1 cellular context compared by ENCODE assay signal in genomic region chr2:126657636-126658315, GRCh38.
TF ChIP-seq lines count a peak whose summit lies in the region.

No MANE protein-coding gene starts in this region.

TF ChIP-seq in K562, 482 proteins besides CTCF, POLR2A, EP300 and RAD21 (continued from another document and continues in another):
- TF ChIP-seq TFAP4 (CRISPR knock-in tag; IDR thresholded peaks at IDR 0.05; ENCODE audit: borderline replicate concordance) = peak; percentile 98
- no peak; the same call in 1 of the 2 replicates for TF ChIP-seq PBX2 (CRISPR knock-in tag; IDR thresholded peaks at IDR 0.05; ENCODE audit: low read depth)
- TF ChIP-seq PBX2 (tag; conservative IDR thresholded peaks at IDR 0.05; ENCODE audit: low read depth) = peak; percentile 97
- TF ChIP-seq DMBX1 (CRISPR knock-in tag; IDR thresholded peaks at IDR 0.05; ENCODE audit: borderline replicate concordance) = peak; percentile 82; the same call in 1 of the 2 replicates
- TF ChIP-seq MTA3 (IDR thresholded peaks at IDR 0.05; ENCODE audit: borderline replicate concordance) = no peak; the same call in 1 of the 2 replicates
- peak; percentile 52 to 62; a peak in 1 of 4 replicates for TF ChIP-seq SIN3A (IDR thresholded peaks at IDR 0.05; ENCODE audit: borderline replicate concordance in 2 of 2, control insufficient read depth in 1 of 2, low read depth in 2 of 2, low read length in 2 of 2)
- peak in 1 of 2 experiments; percentile 63; a peak in 2 of 4 replicates for TF ChIP-seq TEAD1 (CRISPR knock-in tag; IDR thresholded peaks at IDR 0.05)
- TF ChIP-seq FOS (IDR thresholded peaks at IDR 0.05; ENCODE audit: extremely low read depth, insufficient read length) = peak; percentile 37
- 0 out of 2 replicates have a peak, but pooled peaks have one; percentile 38 for TF ChIP-seq SUPT5H (IDR thresholded peaks at IDR 0.05)
- TF ChIP-seq, protein P1, sequence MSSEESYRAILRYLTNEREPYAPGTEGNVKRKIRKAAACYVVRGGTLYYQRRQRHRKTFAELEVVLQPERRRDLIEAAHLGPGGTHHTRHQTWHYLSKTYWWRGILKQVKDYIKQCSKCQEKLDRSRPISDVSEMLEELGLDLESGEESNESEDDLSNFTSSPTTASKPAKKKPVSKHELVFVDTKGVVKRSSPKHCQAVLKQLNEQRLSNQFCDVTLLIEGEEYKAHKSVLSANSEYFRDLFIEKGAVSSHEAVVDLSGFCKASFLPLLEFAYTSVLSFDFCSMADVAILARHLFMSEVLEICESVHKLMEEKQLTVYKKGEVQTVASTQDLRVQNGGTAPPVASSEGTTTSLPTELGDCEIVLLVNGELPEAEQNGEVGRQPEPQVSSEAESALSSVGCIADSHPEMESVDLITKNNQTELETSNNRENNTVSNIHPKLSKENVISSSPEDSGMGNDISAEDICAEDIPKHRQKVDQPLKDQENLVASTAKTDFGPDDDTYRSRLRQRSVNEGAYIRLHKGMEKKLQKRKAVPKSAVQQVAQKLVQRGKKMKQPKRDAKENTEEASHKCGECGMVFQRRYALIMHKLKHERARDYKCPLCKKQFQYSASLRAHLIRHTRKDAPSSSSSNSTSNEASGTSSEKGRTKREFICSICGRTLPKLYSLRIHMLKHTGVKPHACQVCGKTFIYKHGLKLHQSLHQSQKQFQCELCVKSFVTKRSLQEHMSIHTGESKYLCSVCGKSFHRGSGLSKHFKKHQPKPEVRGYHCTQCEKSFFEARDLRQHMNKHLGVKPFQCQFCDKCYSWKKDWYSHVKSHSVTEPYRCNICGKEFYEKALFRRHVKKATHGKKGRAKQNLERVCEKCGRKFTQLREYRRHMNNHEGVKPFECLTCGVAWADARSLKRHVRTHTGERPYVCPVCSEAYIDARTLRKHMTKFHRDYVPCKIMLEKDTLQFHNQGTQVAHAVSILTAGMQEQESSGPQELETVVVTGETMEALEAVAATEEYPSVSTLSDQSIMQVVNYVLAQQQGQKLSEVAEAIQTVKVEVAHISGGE (CRISPR knock-in tag; IDR thresholded peaks at IDR 0.05) = peak in 1 of 3 experiments; percentile 40; a peak in 1 of 6 replicates
- TF ChIP-seq, protein P2, sequence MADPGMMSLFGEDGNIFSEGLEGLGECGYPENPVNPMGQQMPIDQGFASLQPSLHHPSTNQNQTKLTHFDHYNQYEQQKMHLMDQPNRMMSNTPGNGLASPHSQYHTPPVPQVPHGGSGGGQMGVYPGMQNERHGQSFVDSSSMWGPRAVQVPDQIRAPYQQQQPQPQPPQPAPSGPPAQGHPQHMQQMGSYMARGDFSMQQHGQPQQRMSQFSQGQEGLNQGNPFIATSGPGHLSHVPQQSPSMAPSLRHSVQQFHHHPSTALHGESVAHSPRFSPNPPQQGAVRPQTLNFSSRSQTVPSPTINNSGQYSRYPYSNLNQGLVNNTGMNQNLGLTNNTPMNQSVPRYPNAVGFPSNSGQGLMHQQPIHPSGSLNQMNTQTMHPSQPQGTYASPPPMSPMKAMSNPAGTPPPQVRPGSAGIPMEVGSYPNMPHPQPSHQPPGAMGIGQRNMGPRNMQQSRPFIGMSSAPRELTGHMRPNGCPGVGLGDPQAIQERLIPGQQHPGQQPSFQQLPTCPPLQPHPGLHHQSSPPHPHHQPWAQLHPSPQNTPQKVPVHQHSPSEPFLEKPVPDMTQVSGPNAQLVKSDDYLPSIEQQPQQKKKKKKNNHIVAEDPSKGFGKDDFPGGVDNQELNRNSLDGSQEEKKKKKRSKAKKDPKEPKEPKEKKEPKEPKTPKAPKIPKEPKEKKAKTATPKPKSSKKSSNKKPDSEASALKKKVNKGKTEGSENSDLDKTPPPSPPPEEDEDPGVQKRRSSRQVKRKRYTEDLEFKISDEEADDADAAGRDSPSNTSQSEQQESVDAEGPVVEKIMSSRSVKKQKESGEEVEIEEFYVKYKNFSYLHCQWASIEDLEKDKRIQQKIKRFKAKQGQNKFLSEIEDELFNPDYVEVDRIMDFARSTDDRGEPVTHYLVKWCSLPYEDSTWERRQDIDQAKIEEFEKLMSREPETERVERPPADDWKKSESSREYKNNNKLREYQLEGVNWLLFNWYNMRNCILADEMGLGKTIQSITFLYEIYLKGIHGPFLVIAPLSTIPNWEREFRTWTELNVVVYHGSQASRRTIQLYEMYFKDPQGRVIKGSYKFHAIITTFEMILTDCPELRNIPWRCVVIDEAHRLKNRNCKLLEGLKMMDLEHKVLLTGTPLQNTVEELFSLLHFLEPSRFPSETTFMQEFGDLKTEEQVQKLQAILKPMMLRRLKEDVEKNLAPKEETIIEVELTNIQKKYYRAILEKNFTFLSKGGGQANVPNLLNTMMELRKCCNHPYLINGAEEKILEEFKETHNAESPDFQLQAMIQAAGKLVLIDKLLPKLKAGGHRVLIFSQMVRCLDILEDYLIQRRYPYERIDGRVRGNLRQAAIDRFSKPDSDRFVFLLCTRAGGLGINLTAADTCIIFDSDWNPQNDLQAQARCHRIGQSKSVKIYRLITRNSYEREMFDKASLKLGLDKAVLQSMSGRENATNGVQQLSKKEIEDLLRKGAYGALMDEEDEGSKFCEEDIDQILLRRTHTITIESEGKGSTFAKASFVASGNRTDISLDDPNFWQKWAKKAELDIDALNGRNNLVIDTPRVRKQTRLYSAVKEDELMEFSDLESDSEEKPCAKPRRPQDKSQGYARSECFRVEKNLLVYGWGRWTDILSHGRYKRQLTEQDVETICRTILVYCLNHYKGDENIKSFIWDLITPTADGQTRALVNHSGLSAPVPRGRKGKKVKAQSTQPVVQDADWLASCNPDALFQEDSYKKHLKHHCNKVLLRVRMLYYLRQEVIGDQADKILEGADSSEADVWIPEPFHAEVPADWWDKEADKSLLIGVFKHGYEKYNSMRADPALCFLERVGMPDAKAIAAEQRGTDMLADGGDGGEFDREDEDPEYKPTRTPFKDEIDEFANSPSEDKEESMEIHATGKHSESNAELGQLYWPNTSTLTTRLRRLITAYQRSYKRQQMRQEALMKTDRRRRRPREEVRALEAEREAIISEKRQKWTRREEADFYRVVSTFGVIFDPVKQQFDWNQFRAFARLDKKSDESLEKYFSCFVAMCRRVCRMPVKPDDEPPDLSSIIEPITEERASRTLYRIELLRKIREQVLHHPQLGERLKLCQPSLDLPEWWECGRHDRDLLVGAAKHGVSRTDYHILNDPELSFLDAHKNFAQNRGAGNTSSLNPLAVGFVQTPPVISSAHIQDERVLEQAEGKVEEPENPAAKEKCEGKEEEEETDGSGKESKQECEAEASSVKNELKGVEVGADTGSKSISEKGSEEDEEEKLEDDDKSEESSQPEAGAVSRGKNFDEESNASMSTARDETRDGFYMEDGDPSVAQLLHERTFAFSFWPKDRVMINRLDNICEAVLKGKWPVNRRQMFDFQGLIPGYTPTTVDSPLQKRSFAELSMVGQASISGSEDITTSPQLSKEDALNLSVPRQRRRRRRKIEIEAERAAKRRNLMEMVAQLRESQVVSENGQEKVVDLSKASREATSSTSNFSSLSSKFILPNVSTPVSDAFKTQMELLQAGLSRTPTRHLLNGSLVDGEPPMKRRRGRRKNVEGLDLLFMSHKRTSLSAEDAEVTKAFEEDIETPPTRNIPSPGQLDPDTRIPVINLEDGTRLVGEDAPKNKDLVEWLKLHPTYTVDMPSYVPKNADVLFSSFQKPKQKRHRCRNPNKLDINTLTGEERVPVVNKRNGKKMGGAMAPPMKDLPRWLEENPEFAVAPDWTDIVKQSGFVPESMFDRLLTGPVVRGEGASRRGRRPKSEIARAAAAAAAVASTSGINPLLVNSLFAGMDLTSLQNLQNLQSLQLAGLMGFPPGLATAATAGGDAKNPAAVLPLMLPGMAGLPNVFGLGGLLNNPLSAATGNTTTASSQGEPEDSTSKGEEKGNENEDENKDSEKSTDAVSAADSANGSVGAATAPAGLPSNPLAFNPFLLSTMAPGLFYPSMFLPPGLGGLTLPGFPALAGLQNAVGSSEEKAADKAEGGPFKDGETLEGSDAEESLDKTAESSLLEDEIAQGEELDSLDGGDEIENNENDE (IDR thresholded peaks at IDR 0.05; ENCODE audit: low read depth, low read length) = no peak
- TF ChIP-seq, protein P3, sequence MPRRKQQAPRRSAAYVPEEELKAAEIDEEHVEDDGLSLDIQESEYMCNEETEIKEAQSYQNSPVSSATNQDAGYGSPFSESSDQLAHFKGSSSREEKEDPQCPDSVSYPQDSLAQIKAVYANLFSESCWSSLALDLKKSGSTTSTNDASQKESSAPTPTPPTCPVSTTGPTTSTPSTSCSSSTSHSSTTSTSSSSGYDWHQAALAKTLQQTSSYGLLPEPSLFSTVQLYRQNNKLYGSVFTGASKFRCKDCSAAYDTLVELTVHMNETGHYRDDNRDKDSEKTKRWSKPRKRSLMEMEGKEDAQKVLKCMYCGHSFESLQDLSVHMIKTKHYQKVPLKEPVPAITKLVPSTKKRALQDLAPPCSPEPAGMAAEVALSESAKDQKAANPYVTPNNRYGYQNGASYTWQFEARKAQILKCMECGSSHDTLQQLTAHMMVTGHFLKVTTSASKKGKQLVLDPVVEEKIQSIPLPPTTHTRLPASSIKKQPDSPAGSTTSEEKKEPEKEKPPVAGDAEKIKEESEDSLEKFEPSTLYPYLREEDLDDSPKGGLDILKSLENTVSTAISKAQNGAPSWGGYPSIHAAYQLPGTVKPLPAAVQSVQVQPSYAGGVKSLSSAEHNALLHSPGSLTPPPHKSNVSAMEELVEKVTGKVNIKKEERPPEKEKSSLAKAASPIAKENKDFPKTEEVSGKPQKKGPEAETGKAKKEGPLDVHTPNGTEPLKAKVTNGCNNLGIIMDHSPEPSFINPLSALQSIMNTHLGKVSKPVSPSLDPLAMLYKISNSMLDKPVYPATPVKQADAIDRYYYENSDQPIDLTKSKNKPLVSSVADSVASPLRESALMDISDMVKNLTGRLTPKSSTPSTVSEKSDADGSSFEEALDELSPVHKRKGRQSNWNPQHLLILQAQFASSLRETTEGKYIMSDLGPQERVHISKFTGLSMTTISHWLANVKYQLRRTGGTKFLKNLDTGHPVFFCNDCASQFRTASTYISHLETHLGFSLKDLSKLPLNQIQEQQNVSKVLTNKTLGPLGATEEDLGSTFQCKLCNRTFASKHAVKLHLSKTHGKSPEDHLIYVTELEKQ (CRISPR knock-in tag; IDR thresholded peaks at IDR 0.05) = no peak
- no peak for TF ChIP-seq SMARCA5 (IDR thresholded peaks at IDR 0.05)
- no peak for TF ChIP-seq TCFL5 (CRISPR knock-in tag; conservative IDR thresholded peaks at IDR 0.05)
- no peak for TF ChIP-seq ZBTB26 (CRISPR knock-in tag; IDR thresholded peaks at IDR 0.05)
- TF ChIP-seq ZNF175 (CRISPR knock-in tag; IDR thresholded peaks at IDR 0.05; ENCODE audit: low read depth) = peak; percentile 50; the same call in 1 of the 2 replicates
- peak; percentile 87; the same call in 1 of the 2 replicates for TF ChIP-seq FOSL1 (tag; conservative IDR thresholded peaks at IDR 0.05)
- TF ChIP-seq ZNF507 (tag; conservative IDR thresholded peaks at IDR 0.05) = no peak
- TF ChIP-seq, protein P4, sequence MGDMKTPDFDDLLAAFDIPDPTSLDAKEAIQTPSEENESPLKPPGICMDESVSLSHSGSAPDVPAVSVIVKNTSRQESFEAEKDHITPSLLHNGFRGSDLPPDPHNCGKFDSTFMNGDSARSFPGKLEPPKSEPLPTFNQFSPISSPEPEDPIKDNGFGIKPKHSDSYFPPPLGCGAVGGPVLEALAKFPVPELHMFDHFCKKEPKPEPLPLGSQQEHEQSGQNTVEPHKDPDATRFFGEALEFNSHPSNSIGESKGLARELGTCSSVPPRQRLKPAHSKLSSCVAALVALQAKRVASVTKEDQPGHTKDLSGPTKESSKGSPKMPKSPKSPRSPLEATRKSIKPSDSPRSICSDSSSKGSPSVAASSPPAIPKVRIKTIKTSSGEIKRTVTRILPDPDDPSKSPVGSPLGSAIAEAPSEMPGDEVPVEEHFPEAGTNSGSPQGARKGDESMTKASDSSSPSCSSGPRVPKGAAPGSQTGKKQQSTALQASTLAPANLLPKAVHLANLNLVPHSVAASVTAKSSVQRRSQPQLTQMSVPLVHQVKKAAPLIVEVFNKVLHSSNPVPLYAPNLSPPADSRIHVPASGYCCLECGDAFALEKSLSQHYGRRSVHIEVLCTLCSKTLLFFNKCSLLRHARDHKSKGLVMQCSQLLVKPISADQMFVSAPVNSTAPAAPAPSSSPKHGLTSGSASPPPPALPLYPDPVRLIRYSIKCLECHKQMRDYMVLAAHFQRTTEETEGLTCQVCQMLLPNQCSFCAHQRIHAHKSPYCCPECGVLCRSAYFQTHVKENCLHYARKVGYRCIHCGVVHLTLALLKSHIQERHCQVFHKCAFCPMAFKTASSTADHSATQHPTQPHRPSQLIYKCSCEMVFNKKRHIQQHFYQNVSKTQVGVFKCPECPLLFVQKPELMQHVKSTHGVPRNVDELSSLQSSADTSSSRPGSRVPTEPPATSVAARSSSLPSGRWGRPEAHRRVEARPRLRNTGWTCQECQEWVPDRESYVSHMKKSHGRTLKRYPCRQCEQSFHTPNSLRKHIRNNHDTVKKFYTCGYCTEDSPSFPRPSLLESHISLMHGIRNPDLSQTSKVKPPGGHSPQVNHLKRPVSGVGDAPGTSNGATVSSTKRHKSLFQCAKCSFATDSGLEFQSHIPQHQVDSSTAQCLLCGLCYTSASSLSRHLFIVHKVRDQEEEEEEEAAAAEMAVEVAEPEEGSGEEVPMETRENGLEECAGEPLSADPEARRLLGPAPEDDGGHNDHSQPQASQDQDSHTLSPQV (IDR thresholded peaks at IDR 0.05) = peak; percentile 86
